ENCODE assay signal across 10 cellular contexts in the genomic region with DNA sequence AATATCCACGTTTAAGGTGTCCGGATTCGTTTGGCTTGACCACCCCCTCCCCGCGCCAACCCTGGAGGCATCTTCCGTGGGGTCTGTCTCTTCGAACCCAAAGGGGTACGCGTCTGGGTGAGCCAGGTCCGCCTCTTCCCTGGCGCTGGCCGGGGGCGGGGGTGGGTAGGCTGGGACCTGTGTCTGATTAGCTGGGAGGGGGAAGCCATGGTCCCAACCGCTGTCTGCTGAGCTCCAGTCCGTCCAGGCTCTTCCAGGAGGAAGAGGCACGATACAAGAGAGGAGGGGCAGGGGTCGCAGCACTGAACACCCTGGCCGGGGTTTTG. TPM values are rescaled to one million over a fixed set of nuclear protein-coding genes. Genes with fewer than 3 reads are reported as not detected.
DNase-seq lines count a peak whose midpoint lies in the region; ATAC-seq and TF ChIP-seq lines count a peak whose summit lies in the region.
"Had no signal": no experiment of that assay in that cellular context is flagged by ENCODE, and none has a peak within 500 bp of the region (broad histone marks: within the 10 kb centered on the region; RNA-seq: fewer than 3 reads in every experiment).

A gene with protein sequence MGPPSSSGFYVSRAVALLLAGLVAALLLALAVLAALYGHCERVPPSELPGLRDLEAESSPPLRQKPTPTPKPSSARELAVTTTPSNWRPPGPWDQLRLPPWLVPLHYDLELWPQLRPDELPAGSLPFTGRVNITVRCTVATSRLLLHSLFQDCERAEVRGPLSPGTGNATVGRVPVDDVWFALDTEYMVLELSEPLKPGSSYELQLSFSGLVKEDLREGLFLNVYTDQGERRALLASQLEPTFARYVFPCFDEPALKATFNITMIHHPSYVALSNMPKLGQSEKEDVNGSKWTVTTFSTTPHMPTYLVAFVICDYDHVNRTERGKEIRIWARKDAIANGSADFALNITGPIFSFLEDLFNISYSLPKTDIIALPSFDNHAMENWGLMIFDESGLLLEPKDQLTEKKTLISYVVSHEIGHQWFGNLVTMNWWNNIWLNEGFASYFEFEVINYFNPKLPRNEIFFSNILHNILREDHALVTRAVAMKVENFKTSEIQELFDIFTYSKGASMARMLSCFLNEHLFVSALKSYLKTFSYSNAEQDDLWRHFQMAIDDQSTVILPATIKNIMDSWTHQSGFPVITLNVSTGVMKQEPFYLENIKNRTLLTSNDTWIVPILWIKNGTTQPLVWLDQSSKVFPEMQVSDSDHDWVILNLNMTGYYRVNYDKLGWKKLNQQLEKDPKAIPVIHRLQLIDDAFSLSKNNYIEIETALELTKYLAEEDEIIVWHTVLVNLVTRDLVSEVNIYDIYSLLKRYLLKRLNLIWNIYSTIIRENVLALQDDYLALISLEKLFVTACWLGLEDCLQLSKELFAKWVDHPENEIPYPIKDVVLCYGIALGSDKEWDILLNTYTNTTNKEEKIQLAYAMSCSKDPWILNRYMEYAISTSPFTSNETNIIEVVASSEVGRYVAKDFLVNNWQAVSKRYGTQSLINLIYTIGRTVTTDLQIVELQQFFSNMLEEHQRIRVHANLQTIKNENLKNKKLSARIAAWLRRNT (plus strand): TSS at position 237 of the 326 bp plus-strand sequence. CDS start 143 bp downstream, outside the sequence.

- H3K4me1 Mint-ChIP-seq in naive thymus-derived CD8-positive, alpha-beta T cell: peaks cover 4 to 20% (median 17%) of the 10 kb centered on the region in 4 donors

- no peak for TF ChIP-seq POLR2A in heart left ventricle (IDR thresholded peaks at IDR 0.05)

- H3K4me3 Mint-ChIP-seq in naive thymus-derived CD8-positive, alpha-beta T cell: peak within 1 kb of the TSS in 8 of 10 donors; percentile 15 to 60 (median 40)

- no peak for DNase-seq in heart left ventricle
- DNase-seq in Right ventricle myocardium superior: no peak
- no peak for DNase-seq in epithelial cell of esophagus (ENCODE audit: low read depth)
- DNase-seq in naive thymus-derived CD8-positive, alpha-beta T cell: no peak
- no peak for DNase-seq in aorta
- DNase-seq in GM10266 (ENCODE audit: extremely low spot score): no peak
- no peak for DNase-seq in kidney tubule cell (ENCODE audit: low spot score)
- DNase-seq: C1 segment of cervical spinal cord; stimulated activated CD4-positive, alpha-beta T cell treated with anti-CD3 and anti-CD28 coated beads, Interleukin-4, amount 100 ng/mL, for 24 hours had no signal

- POLR2A ChIA-PET in naive thymus-derived CD8-positive, alpha-beta T cell (lab: Charles Lee): no interaction called here

- no peak for TF ChIP-seq CTCF in heart left ventricle (IDR thresholded peaks at IDR 0.05)
- no peak for TF ChIP-seq CTCF in epithelial cell of esophagus (IDR thresholded peaks at IDR 0.05; ENCODE audit: insufficient read depth, low read depth, low read length, missing control alignments)
- no peak for TF ChIP-seq CTCF in GM10266 (IDR thresholded peaks at IDR 0.05; ENCODE audit: control insufficient read depth, insufficient read depth, low read depth, missing control alignments)

- H3K9me3 ChIP-seq in heart left ventricle (no peaks in the 10 kb centered on the region), aorta (ENCODE audit: control insufficient read depth, low read length) (no peaks in the 10 kb centered on the region)

- no peaks in the 10 kb centered on the region for H3K36me3 ChIP-seq in heart left ventricle
- no peaks in the 10 kb centered on the region for H3K36me3 ChIP-seq in aorta (ENCODE audit: control insufficient read depth in 1 of 2, insufficient read depth in 2 of 2, low read length in 1 of 2)

- intact Hi-C loops in heart left ventricle (cut with DNase I): no loop called here
- intact Hi-C loops in Right ventricle myocardium superior (cut with DNase I): no loop called here
- intact Hi-C loops in aorta (cut with DNase I): loop anchor here in 1 of 2 donors (10.0 kb wide), 1 partner anchor 117 kb away; a partner anchor contains a TSS

- H3K9me3 Mint-ChIP-seq in naive thymus-derived CD8-positive, alpha-beta T cell: peaks cover 0 to 2% (median 0%) of the 10 kb centered on the region in 9 donors

- peak within 1 kb of the TSS in 1 of 10 donors; percentile 58 for H3K27ac Mint-ChIP-seq in naive thymus-derived CD8-positive, alpha-beta T cell

- H3K4me1 ChIP-seq in heart left ventricle (peaks cover 0 to 22% (median 13%) of the 10 kb centered on the region in 12 donors), aorta (ENCODE audit: control insufficient read depth in 1 of 2, insufficient read depth in 2 of 2, low read length in 2 of 2) (no peaks in the 10 kb centered on the region)

- H3K27me3 ChIP-seq in heart left ventricle (peaks cover 3 to 79% (median 51%) of the 10 kb centered on the region in 9 donors), aorta (ENCODE audit: control insufficient read depth in 1 of 2, insufficient read depth in 2 of 2, low read length in 1 of 2) (no peaks in the 10 kb centered on the region)

- 5 to 8% (median 6%) methylated on average over 10 to 18 of the region's 18 CpGs for WGBS in heart left ventricle, 4 donors
- WGBS in aorta, 2 donors: 4 to 6% methylated on average over 15 to 18 of the region's 18 CpGs

- peaks cover 30 to 65% (median 54%) of the 10 kb centered on the region in 5 donors for H3K27me3 Mint-ChIP-seq in naive thymus-derived CD8-positive, alpha-beta T cell

- peak within 1 kb of the TSS in 11 of 12 donors; percentile 6 to 54 (median 41) for H3K4me3 ChIP-seq in heart left ventricle
- peak within 1 kb of the TSS; percentile 7 for H3K4me3 ChIP-seq in epithelial cell of esophagus (ENCODE audit: low read length)
- peak within 1 kb of the TSS; percentile 5 to 9 for H3K4me3 ChIP-seq in aorta (ENCODE audit: low read length in 2 of 2)

- H3K27ac ChIP-seq in heart left ventricle (no peak within 1 kb of the TSS), aorta (ENCODE audit: low read depth in 1 of 2, low read length in 2 of 2) (peak within 1 kb of the TSS in 1 of 2 donors; percentile 23)

- peaks cover 0 to 12% (median 0%) of the 10 kb centered on the region in 3 donors for H3K36me3 Mint-ChIP-seq in naive thymus-derived CD8-positive, alpha-beta T cell

- ATAC-seq in heart left ventricle (peak in 2 of 4 donors; percentile 15 to 28), Right ventricle myocardium superior (ENCODE audit: poor library complexity) (no peak), aorta (ENCODE audit: low FRiP score) (no peak), GM21423 (IDR thresholded peaks at IDR 0.05; ENCODE audit: unreplicated experiment) (no peak)
- ATAC-seq in naive thymus-derived CD8-positive, alpha-beta T cell: no peak

RNA-seq across cellular contexts. Expression of the gene that starts here (rescaled TPM):
- 1 to 10 TPM in 1 of 9 donors, under 1 TPM in 5, not detected in 3; 0.13 to 2.1 (median 0.38) TPM for total RNA-seq in heart left ventricle
- under 1 TPM; 0.18 to 0.88 TPM for polyA plus RNA-seq in heart left ventricle
- 0.65 TPM for total RNA-seq in Right ventricle myocardium superior
- total RNA-seq in naive thymus-derived CD8-positive, alpha-beta T cell: under 1 TPM in 1 of 2 experiments, not detected in 1; 0.38 TPM
- not detected for polyA plus RNA-seq in naive thymus-derived CD8-positive, alpha-beta T cell
- 10 to 100 TPM in 1 of 2 donors, 1 to 10 TPM in 1; 1.4 to 11.0 TPM for total RNA-seq in aorta
- polyA plus RNA-seq in aorta: under 1 TPM; 0.26 to 0.88 TPM
